8 cellular contexts compared by ENCODE assay signal in the genomic region with DNA sequence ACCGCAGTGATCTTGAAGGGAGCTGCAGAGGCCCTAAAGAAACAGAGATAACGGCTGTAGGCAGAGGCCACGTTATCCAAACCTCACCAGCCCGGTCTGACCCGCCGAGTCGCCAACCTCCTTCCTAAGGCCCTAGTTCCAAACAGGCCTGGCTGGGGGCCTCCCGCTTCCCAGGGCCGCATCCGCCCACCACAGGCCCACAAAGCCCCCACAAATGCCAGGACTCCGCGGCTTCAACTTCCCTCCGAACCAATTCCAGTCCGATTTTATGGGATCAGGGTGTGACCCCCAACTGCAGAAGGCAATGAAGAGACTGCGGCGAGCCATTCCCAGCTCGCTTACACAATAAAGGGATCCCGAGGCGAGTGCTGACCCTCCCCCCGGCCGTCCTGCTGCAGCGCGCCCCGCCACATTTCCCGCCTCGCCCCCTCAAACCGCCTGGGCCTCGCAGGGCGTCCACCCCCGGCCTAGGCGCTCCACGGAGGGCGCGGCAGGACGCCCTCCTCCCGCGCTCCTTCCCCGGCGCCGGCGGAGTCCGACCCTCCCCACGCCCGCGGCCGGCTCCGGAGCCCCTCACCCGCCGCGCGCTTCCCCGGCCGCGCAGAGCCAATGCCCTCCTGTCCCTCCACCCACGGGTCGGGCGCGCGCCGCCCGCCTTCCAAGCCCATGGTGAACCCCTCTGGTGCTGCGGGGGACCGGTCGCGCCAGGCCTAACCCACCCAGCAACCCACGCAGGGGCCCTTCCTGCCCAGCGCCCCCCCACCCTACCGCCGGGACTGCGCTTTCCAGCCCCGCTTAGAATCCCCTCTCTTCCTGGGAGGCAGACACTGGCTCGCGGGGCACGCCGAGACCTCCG. TPM values are rescaled to one million over a fixed set of nuclear protein-coding genes. Genes with fewer than 3 reads are reported as not detected.
DNase-seq lines count a peak whose midpoint lies in the region; ATAC-seq, FAIRE-seq and TF ChIP-seq lines count a peak whose summit lies in the region.

No MANE protein-coding gene starts in this region.

- no peaks in the 10 kb centered on the region for H3K9me1 ChIP-seq in endothelial cell of umbilical vein (replicated peaks; ENCODE audit: control insufficient read depth, extremely low read depth, insufficient read depth, low read length)

- TF ChIP-seq CTCF in AG09309 (IDR thresholded peaks at IDR 0.05; ENCODE audit: control insufficient read depth, insufficient read depth, low read depth, low read length, missing control alignments) (no peak), endothelial cell of umbilical vein (IDR thresholded peaks at IDR 0.05; ENCODE audit: extremely low read depth in 1 of 2, insufficient read depth in 1 of 2, low read depth in 1 of 2, low read length in 2 of 2) (no peak), type B pancreatic cell (conservative IDR thresholded peaks at IDR 0.05) (no peak)

- FAIRE-seq in HTR-8/SVneo (lab: Jason Lieb, UNC) (peak; percentile 4), endothelial cell of umbilical vein (lab: Jason Lieb, UNC) (no peak)

- H3K4me3 ChIP-seq in AG09309 (ENCODE audit: control insufficient read depth, low read depth, low read length) (peak overlapping the region; percentile 71), endothelial cell of umbilical vein (replicated peaks in 1 of 3; ENCODE audit: insufficient read depth in 1 of 3, low read depth in 1 of 3, low read length in 3 of 3) (peak overlapping the region; percentile 77 to 99 (median 98))

- ATAC-seq in GM18520 (IDR thresholded peaks at IDR 0.05; ENCODE audit: unreplicated experiment) (no peak), GM18870 (IDR thresholded peaks at IDR 0.05; ENCODE audit: unreplicated experiment) (no peak)

- peaks cover 15% of the 10 kb centered on the region for H3K4me1 ChIP-seq in endothelial cell of umbilical vein (ENCODE audit: control insufficient read depth, extremely low read depth, insufficient read depth, low read length)

- H3K27me3 ChIP-seq in endothelial cell of umbilical vein (ENCODE audit: control insufficient read depth in 2 of 2, insufficient read depth in 2 of 2, low read length in 2 of 2), result peaks cover 0 to 5% of the 10 kb centered on the region in 2 experiments

- dilution Hi-C loops in endothelial cell of umbilical vein (cut with MboI; ENCODE audit: extremely low pct_ligation_motif_present, low sequenced_read_pairs), result no loop called here

- peak overlapping the region; percentile 87 for H3K4me3 Mint-ChIP-seq in activated CD4-positive, alpha-beta T cell treated with anti-CD3 and anti-CD28 coated beads, Interleukin-2, amount 10 ng/mL, durations not matched to agents 7 days and 5 days
- H3K4me3 Mint-ChIP-seq in type B pancreatic cell, result peak overlapping the region; percentile 99

- no peaks in the 10 kb centered on the region for H3K36me3 ChIP-seq in endothelial cell of umbilical vein (ENCODE audit: control insufficient read depth in 2 of 2, extremely low read depth in 1 of 2, insufficient read depth in 2 of 2, low read length in 2 of 2)

- no peak for TF ChIP-seq POLR2A in endothelial cell of umbilical vein (IDR thresholded peaks at IDR 0.05; ENCODE audit: low read depth, low read length)

- DNase-seq in AG09309 (ENCODE audit: low read depth) (no peak), HTR-8/SVneo (ENCODE audit: insufficient read length, low spot score) (peak; percentile 32), endothelial cell of umbilical vein (ENCODE audit: low read depth, low spot score) (peak; percentile 36), midbrain (lab: John Stamatoyannopoulos, UW) (peak; percentile 13), type B pancreatic cell (ENCODE audit: extremely low spot score, unreplicated experiment) (no peak)
- DNase-seq in activated CD4-positive, alpha-beta T cell treated with anti-CD3 and anti-CD28 coated beads, Interleukin-2, amount 10 ng/mL, durations not matched to agents 7 days and 5 days, result peak; percentile 9

- intact Hi-C loops in endothelial cell of umbilical vein (cut with micrococcal nuclease), result loop anchor here (1.0 to 10.0 kb wide), 2 partner anchors 52 to 195 kb away; a partner anchor contains a TSS

- H3K27ac ChIP-seq in endothelial cell of umbilical vein (ENCODE audit: insufficient read depth, low read depth, low read length), result peak overlapping the region; percentile 48

- no peaks in the 10 kb centered on the region for H3K9me3 ChIP-seq in endothelial cell of umbilical vein (replicated peaks; ENCODE audit: control insufficient read depth, insufficient read depth, low read length)

- CTCF ChIA-PET in activated CD4-positive, alpha-beta T cell treated with anti-CD3 and anti-CD28 coated beads, Interleukin-2, amount 10 ng/mL, durations not matched to agents 7 days and 5 days (lab: Charles Lee), result interaction anchor here (1.3 kb wide), 1 partner anchor 49 kb away, joined by 3 read pairs; no protein-coding TSS in a partner anchor
- CTCF ChIA-PET in endothelial cell of umbilical vein (lab: Charles Lee), result interaction anchor here (0.6 to 1.8 kb wide), 3 partner anchors 10 to 116 kb away, joined by 3 to 7 read pairs (median 6); no protein-coding TSS in a partner anchor

- peak overlapping the region; percentile 89 for H2AFZ ChIP-seq in endothelial cell of umbilical vein (ENCODE audit: low read depth, low read length)

- H4K20me1 ChIP-seq in endothelial cell of umbilical vein (replicated peaks; ENCODE audit: control insufficient read depth, extremely low read depth, insufficient read depth, low read length), result peaks cover 3% of the 10 kb centered on the region

- H3K36me3 Mint-ChIP-seq in activated CD4-positive, alpha-beta T cell treated with anti-CD3 and anti-CD28 coated beads, Interleukin-2, amount 10 ng/mL, durations not matched to agents 7 days and 5 days (ENCODE audit: low read depth), result no peaks in the 10 kb centered on the region
- H3K36me3 Mint-ChIP-seq in type B pancreatic cell, result peaks cover under 1% of the 10 kb centered on the region

- no peak overlapping the region for H3K27ac Mint-ChIP-seq in activated CD4-positive, alpha-beta T cell treated with anti-CD3 and anti-CD28 coated beads, Interleukin-2, amount 10 ng/mL, durations not matched to agents 7 days and 5 days
- H3K27ac Mint-ChIP-seq in type B pancreatic cell, result peak overlapping the region; percentile 98

- peaks cover 53% of the 10 kb centered on the region for H3K27me3 Mint-ChIP-seq in activated CD4-positive, alpha-beta T cell treated with anti-CD3 and anti-CD28 coated beads, Interleukin-2, amount 10 ng/mL, durations not matched to agents 7 days and 5 days
- no peaks in the 10 kb centered on the region for H3K27me3 Mint-ChIP-seq in type B pancreatic cell

- H3K4me1 Mint-ChIP-seq in activated CD4-positive, alpha-beta T cell treated with anti-CD3 and anti-CD28 coated beads, Interleukin-2, amount 10 ng/mL, durations not matched to agents 7 days and 5 days, result peaks cover 11% of the 10 kb centered on the region
- H3K4me1 Mint-ChIP-seq in type B pancreatic cell (ENCODE audit: unreplicated experiment), result peaks cover 27% of the 10 kb centered on the region

- H3K9me3 Mint-ChIP-seq in activated CD4-positive, alpha-beta T cell treated with anti-CD3 and anti-CD28 coated beads, Interleukin-2, amount 10 ng/mL, durations not matched to agents 7 days and 5 days, result no peaks in the 10 kb centered on the region
- H3K9me3 Mint-ChIP-seq in type B pancreatic cell, result no peaks in the 10 kb centered on the region

- peak overlapping the region; percentile 81 for H3K4me2 ChIP-seq in endothelial cell of umbilical vein (ENCODE audit: insufficient read depth, low read length)

- peaks cover 33% of the 10 kb centered on the region for H3K79me2 ChIP-seq in endothelial cell of umbilical vein (ENCODE audit: control insufficient read depth, insufficient read depth, low read length)

- POLR2A ChIA-PET in activated CD4-positive, alpha-beta T cell treated with anti-CD3 and anti-CD28 coated beads, Interleukin-2, amount 10 ng/mL, durations not matched to agents 7 days and 5 days (lab: Charles Lee), result no interaction called here
- POLR2A ChIA-PET in endothelial cell of umbilical vein (lab: Charles Lee), result no interaction called here

- H3K9ac ChIP-seq in endothelial cell of umbilical vein (replicated peaks; ENCODE audit: extremely low read depth, insufficient read depth, low read length), result peak overlapping the region; percentile 76

- no TSS peak for BruUV-seq in endothelial cell of umbilical vein (replicated peaks; lab: Mats Ljungman, UMichigan)

TF ChIP-seq in endothelial cell of umbilical vein, 7 proteins besides CTCF, POLR2A, EP300 and RAD21:
- no peak for TF ChIP-seq FOS (IDR thresholded peaks at IDR 0.05; ENCODE audit: borderline replicate concordance, insufficient read depth, low read length)
- TF ChIP-seq POLR2AphosphoS5 (IDR thresholded peaks at IDR 0.05; ENCODE audit: insufficient read depth, low read depth, low read length), result peak; percentile 25

RNA-seq across cellular contexts. Expression of a gene that starts 0.9 kb away (rescaled TPM):
- 10 to 100 TPM in 1 of 2 experiments, 1 to 10 TPM in 1; 8.3 to 10.3 TPM for total RNA-seq in activated CD4-positive, alpha-beta T cell treated with anti-CD3 and anti-CD28 coated beads, Interleukin-2, amount 10 ng/mL, durations not matched to agents 7 days and 5 days
- 195 and 232 TPM in 2 replicates for total RNA-seq in endothelial cell of umbilical vein
- 60.5 and 73.4 TPM in 2 replicates for polyA plus RNA-seq in endothelial cell of umbilical vein
- 80.9 and 84.8 TPM in 2 replicates for polyA plus RNA-seq in endothelial cell of umbilical vein (2011; cell fraction: cytosol; rRNA removed)
- polyA plus RNA-seq in endothelial cell of umbilical vein (2011; cell fraction: nucleus; rRNA removed), result 190 and 203 TPM in 2 replicates
- polyA plus RNA-seq in endothelial cell of umbilical vein (2012), result 92.8 and 104 TPM in 2 replicates
- polyA minus RNA-seq in endothelial cell of umbilical vein, result 271 and 291 TPM in 2 replicates
- 9.3 TPM for polyA minus RNA-seq in endothelial cell of umbilical vein (2011; cell fraction: cytosol; rRNA and poly(A)+ RNA removed)
- 239 and 303 TPM in 2 replicates for polyA minus RNA-seq in endothelial cell of umbilical vein (2011; cell fraction: nucleus; rRNA and poly(A)+ RNA removed)
- 135 and 254 TPM in 2 replicates for total RNA-seq in type B pancreatic cell (ENCODE audit: low replicate concordance)

Comparison
In these comparisons a context has a peak if more than half of its experiments do, and no peak if none do; other contexts are left out.
1. DNase-seq: peak in HTR-8/SVneo (single experiment), activated CD4-positive, alpha-beta T cell treated with anti-CD3 and anti-CD28 coated beads, Interleukin-2, amount 10 ng/mL, durations not matched to agents 7 days and 5 days (single experiment), endothelial cell of umbilical vein (single experiment) and midbrain (single experiment); none in AG09309 (single experiment) and type B pancreatic cell (single experiment).
2. RNA of a gene that starts 0.9 kb away (total RNA-seq): 135 to 254 TPM in type B pancreatic cell and 195 to 232 TPM in endothelial cell of umbilical vein; 8.3 to 10.3 TPM in activated CD4-positive, alpha-beta T cell treated with anti-CD3 and anti-CD28 coated beads, Interleukin-2, amount 10 ng/mL, durations not matched to agents 7 days and 5 days; every median in the first group is over 10 times any median in the second.